10 cellular contexts compared by ENCODE assay signal in the genomic region with DNA sequence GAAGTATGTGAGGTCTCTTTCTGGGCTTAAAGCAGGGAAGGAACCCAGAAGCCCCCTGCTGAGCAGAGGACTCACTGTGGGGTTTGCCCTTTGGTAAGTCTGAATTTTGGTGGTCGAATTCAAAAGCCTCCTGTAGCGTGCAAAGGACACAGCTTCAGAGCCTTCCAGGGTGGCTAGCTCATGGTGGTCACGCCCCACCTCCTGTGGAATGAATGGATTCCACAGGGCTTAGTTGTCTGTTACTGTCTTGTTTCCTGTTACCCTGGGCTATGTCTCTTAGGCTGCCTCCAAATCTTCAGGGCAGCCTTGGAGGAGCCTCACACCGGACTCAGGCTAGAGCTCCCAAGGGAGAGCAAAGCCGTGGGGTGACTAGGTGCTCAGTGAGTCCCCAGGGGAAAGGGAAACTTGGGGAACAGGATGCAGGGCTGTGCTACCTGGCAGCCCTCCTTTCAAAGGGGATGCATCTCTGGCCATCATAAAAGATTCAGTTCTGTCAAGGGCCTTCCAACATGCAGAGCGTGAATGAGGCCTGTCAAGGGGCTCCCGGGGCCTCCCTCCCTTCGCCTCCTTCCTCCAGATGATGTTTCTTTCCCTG.
A peak's percentile ranks its signal among the peaks of the same experiment; 100 is the strongest.
DNase-seq lines count a peak whose midpoint lies in the region; ATAC-seq and TF ChIP-seq lines count a peak whose summit lies in the region.
"Had no signal": no experiment of that assay in that cellular context is flagged by ENCODE, and none has a peak within 500 bp of the region (broad histone marks: within the 10 kb centered on the region; RNA-seq: fewer than 3 reads in every experiment).

No MANE protein-coding gene starts in this region.

- H3K4me3 ChIP-seq in AG04449 (ENCODE audit: low read depth, low read length) (peak overlapping the region; percentile 55), epithelial cell of proximal tubule (ENCODE audit: low read depth, low read length) (peak overlapping the region; percentile 59), prostate gland (no peak overlapping the region)
- H3K4me3 ChIP-seq: SK-N-MC had no signal

- H3K27ac ChIP-seq in prostate gland, result no peak overlapping the region
- H3K27ac ChIP-seq: heart left ventricle, SK-N-MC had no signal

- CTCF ChIA-PET in AG04449 (lab: Yijun Ruan, JAX), result interaction anchor here (0.8 to 10.0 kb wide), 30 partner anchors 9 to 1839 kb away, joined by 3 to 631 read pairs (median 4); a partner anchor contains a TSS

- no peaks in the 10 kb centered on the region for H3K36me3 ChIP-seq in prostate gland
- H3K36me3 ChIP-seq: heart left ventricle had no signal

- H3K4me1 ChIP-seq in prostate gland (replicated peaks), result no peaks in the 10 kb centered on the region

- H3K27me3 ChIP-seq in prostate gland (replicated peaks; ENCODE audit: insufficient read depth), result no peaks in the 10 kb centered on the region

- peak; percentile 16 for ATAC-seq in GM21515 (IDR thresholded peaks at IDR 0.05; ENCODE audit: unreplicated experiment)

- POLR2A ChIA-PET in AG04449 (lab: Yijun Ruan, JAX), result interaction anchor here (0.5 to 1.0 kb wide), 2 partner anchors 188 to 270 kb away, joined by 3 to 5 read pairs; no protein-coding TSS in a partner anchor

- DNase-seq in AG04449 (ENCODE audit: low read depth, low spot score), result peak; percentile 77
- peak; percentile 90 for DNase-seq in M059J (ENCODE audit: low read depth)
- peak; percentile 49 for DNase-seq in epithelial cell of proximal tubule (ENCODE audit: low read depth)
- DNase-seq in prostate gland (ENCODE audit: low spot score), result no peak
- DNase-seq in SKM-1 (lab: John Stamatoyannopoulos, UW; ENCODE audit: unreplicated experiment), result no peak
- no peak for DNase-seq in cardiac septum (ENCODE audit: low spot score)
- DNase-seq in NAMALWA (ENCODE audit: low spot score), result no peak

- TF ChIP-seq POLR2A in prostate gland (IDR thresholded peaks at IDR 0.05), result no peak

- 45% methylated on average over 8 of the region's 8 CpGs for WGBS in prostate gland

- TF ChIP-seq CTCF in AG04449 (IDR thresholded peaks at IDR 0.05; ENCODE audit: insufficient read depth, low read length, missing control alignments) (no peak), epithelial cell of proximal tubule (conservative IDR thresholded peaks at IDR 0.05; ENCODE audit: low read depth, low read length) (no peak), prostate gland (IDR thresholded peaks at IDR 0.05) (no peak)

- intact Hi-C loops in prostate gland (cut with DNase I) (loop anchor here (5.0 kb wide), 1 partner anchor 1837 kb away; no protein-coding TSS in a partner anchor), cardiac septum (cut with DNase I) (no loop called here)

- H3K9me3 ChIP-seq in prostate gland, result no peaks in the 10 kb centered on the region
- H3K9me3 ChIP-seq: heart left ventricle had no signal

Comparison
In these comparisons a context has a peak if more than half of its experiments do, and no peak if none do; other contexts are left out.
1. DNase-seq: peak in AG04449 (single experiment), M059J (single experiment) and epithelial cell of proximal tubule (single experiment); none in prostate gland (single experiment), SKM-1 (single experiment), cardiac septum (single experiment) and NAMALWA (single experiment).
2. H3K4me3 ChIP-seq: peak in AG04449 (single experiment) and epithelial cell of proximal tubule (single experiment); none in prostate gland (0 of 2).